In genomic region chr16:81313731-81314602, GRCh38 we compare ENCODE assay signal across 1 cellular context.
TF ChIP-seq lines count a peak whose summit lies in the region.

No MANE protein-coding gene starts in this region.

TF ChIP-seq in HepG2, 621 proteins besides CTCF, POLR2A, EP300 and RAD21 (continued from another document and continues in another):
- TF ChIP-seq TCF7L2 (IDR thresholded peaks at IDR 0.05; ENCODE audit: low read depth, low read length) (no peak), ZNF768 (CRISPR knock-in tag; IDR thresholded peaks at IDR 0.05) (no peak), IRX3 (CRISPR knock-in tag; IDR thresholded peaks at IDR 0.05; ENCODE audit: borderline replicate concordance, low read depth) (no peak), ASH2L (IDR thresholded peaks at IDR 0.05; ENCODE audit: insufficient read length, low read depth, low read length) (no peak), RCOR2 (CRISPR knock-in tag; IDR thresholded peaks at IDR 0.05) (no peak), SNAI1 (CRISPR knock-in tag; IDR thresholded peaks at IDR 0.05; ENCODE audit: borderline replicate concordance) (no peak; the same call in 1 of the 2 replicates), FOXM1 (CRISPR knock-in tag; IDR thresholded peaks at IDR 0.05) (no peak), PITX1 (CRISPR knock-in tag; IDR thresholded peaks at IDR 0.05) (no peak), PTBP1 (IDR thresholded peaks at IDR 0.05; ENCODE audit: low read depth, low read length, poor library complexity, severe bottlenecking) (no peak), ZNF747 (CRISPR knock-in tag; IDR thresholded peaks at IDR 0.05; ENCODE audit: borderline replicate concordance) (no peak), ZNF33B (CRISPR knock-in tag; IDR thresholded peaks at IDR 0.05) (no peak), ZNF317 (CRISPR knock-in tag; IDR thresholded peaks at IDR 0.05) (no peak), ZNF547 (CRISPR knock-in tag; IDR thresholded peaks at IDR 0.05) (no peak), ZNF18 (CRISPR knock-in tag; IDR thresholded peaks at IDR 0.05; ENCODE audit: insufficient replicate concordance) (peak; percentile 56), BORCS8-MEF2B (CRISPR knock-in tag; IDR thresholded peaks at IDR 0.05) (no peak), ZNF776 (CRISPR knock-in tag; IDR thresholded peaks at IDR 0.05) (no peak), RNF2 (conservative IDR thresholded peaks at IDR 0.05; ENCODE audit: low read depth) (0 out of 2 replicates have a peak, but pooled peaks have one; percentile 17), NCOR1 (IDR thresholded peaks at IDR 0.05; ENCODE audit: borderline replicate concordance, low read length) (no peak), ZNF556 (CRISPR knock-in tag; IDR thresholded peaks at IDR 0.05; ENCODE audit: borderline replicate concordance) (no peak), HOXA3 (CRISPR knock-in tag; IDR thresholded peaks at IDR 0.05) (peak; percentile 45; the same call in 1 of the 2 replicates), ZNF816 (CRISPR knock-in tag; IDR thresholded peaks at IDR 0.05; ENCODE audit: borderline replicate concordance) (0 out of 2 replicates have a peak, but pooled peaks have one; percentile 5), SP140L (CRISPR knock-in tag; IDR thresholded peaks at IDR 0.05; ENCODE audit: borderline replicate concordance) (0 out of 2 replicates have a peak, but pooled peaks have one; percentile 10), SAFB2 (CRISPR knock-in tag; IDR thresholded peaks at IDR 0.05; ENCODE audit: borderline replicate concordance, low read depth) (no peak), ZNF672 (CRISPR knock-in tag; IDR thresholded peaks at IDR 0.05) (no peak), ZFP91 (CRISPR knock-in tag; IDR thresholded peaks at IDR 0.05; ENCODE audit: borderline replicate concordance) (no peak), HIVEP1 (CRISPR knock-in tag; IDR thresholded peaks at IDR 0.05) (no peak), ZNF343 (CRISPR knock-in tag; IDR thresholded peaks at IDR 0.05) (no peak), REL (CRISPR knock-in tag; conservative IDR thresholded peaks at IDR 0.05) (no peak), FOXA3 (CRISPR knock-in tag; IDR thresholded peaks at IDR 0.05) (no peak), NFAT5 (CRISPR knock-in tag; IDR thresholded peaks at IDR 0.05) (no peak), SP4 (CRISPR knock-in tag; IDR thresholded peaks at IDR 0.05) (no peak), RFXAP (CRISPR knock-in tag; IDR thresholded peaks at IDR 0.05; ENCODE audit: borderline replicate concordance) (no peak; the same call in 1 of the 2 replicates), GPBP1L1 (CRISPR knock-in tag; IDR thresholded peaks at IDR 0.05) (no peak), ZMYM3 (CRISPR knock-in tag; IDR thresholded peaks at IDR 0.05) (no peak), CENPX (CRISPR knock-in tag; IDR thresholded peaks at IDR 0.05) (no peak), POLR2AphosphoS2 (IDR thresholded peaks at IDR 0.05; ENCODE audit: low read depth, low read length) (no peak), MAX (IDR thresholded peaks at IDR 0.05) (peak; percentile 44; the same call in 1 of the 2 replicates), EEA1 (CRISPR knock-in tag; IDR thresholded peaks at IDR 0.05; ENCODE audit: borderline replicate concordance) (no peak), ZNF207 (IDR thresholded peaks at IDR 0.05; ENCODE audit: borderline replicate concordance) (no peak), ZNF274 (CRISPR knock-in tag; IDR thresholded peaks at IDR 0.05) (no peak), YY1 (IDR thresholded peaks at IDR 0.05; ENCODE audit: insufficient read depth, insufficient replicate concordance, low read depth, low read length) (peak; percentile 37), ZNF572 (CRISPR knock-in tag; IDR thresholded peaks at IDR 0.05) (0 out of 2 replicates have a peak, but pooled peaks have one; percentile 32), CENPBD1 (CRISPR knock-in tag; IDR thresholded peaks at IDR 0.05; ENCODE audit: borderline replicate concordance, low read depth) (no peak), RFXANK (CRISPR knock-in tag; IDR thresholded peaks at IDR 0.05) (no peak), ZNF382 (CRISPR knock-in tag; IDR thresholded peaks at IDR 0.05; ENCODE audit: borderline replicate concordance) (no peak), ARID3A (IDR thresholded peaks at IDR 0.05; ENCODE audit: low read depth, low read length) (no peak), ZNF33A (CRISPR knock-in tag; IDR thresholded peaks at IDR 0.05; ENCODE audit: borderline replicate concordance) (0 out of 2 replicates have a peak, but pooled peaks have one; percentile 28), ZKSCAN1 (IDR thresholded peaks at IDR 0.05; ENCODE audit: low read length) (no peak), IRF1 (CRISPR knock-in tag; IDR thresholded peaks at IDR 0.05; ENCODE audit: low read depth) (no peak), PHF8 (CRISPR knock-in tag; IDR thresholded peaks at IDR 0.05) (no peak), TAF1 (CRISPR knock-in tag; IDR thresholded peaks at IDR 0.05) (no peak), ZNF292 (CRISPR knock-in tag; IDR thresholded peaks at IDR 0.05; ENCODE audit: borderline replicate concordance, low read depth) (no peak), SMAD9 (CRISPR knock-in tag; IDR thresholded peaks at IDR 0.05) (no peak), ZNF549 (CRISPR knock-in tag; IDR thresholded peaks at IDR 0.05) (no peak), SNAPC5 (CRISPR knock-in tag; IDR thresholded peaks at IDR 0.05; ENCODE audit: borderline replicate concordance) (no peak), THAP9 (CRISPR knock-in tag; IDR thresholded peaks at IDR 0.05; ENCODE audit: borderline replicate concordance) (no peak)
